In the genomic region with DNA sequence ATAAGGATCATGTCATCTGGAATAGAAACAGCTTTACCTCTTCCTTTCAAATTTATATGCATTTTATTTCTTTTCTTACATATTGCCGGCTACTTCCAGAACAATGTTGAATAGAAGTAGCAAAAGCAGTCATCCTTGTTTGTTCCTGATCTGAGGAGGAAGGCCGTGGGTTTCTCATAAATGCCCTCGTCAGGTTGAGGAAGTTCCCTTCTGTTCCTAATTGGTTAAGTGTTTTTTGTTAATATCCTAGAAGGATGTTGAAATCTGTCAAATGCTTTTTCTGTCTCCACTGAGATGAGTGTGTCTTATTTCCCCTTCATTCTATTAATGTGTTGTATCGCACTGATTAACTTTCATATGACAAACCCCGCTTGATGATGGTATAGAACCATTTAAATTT, we compare ENCODE assay signal across 31 cellular contexts. TPM values are rescaled to one million over a fixed set of nuclear protein-coding genes. Genes with fewer than 3 reads are reported as not detected.
"Had no signal": no experiment of that assay in that cellular context is flagged by ENCODE, and none has a peak within 500 bp of the region (broad histone marks: within the 10 kb centered on the region; RNA-seq: fewer than 3 reads in every experiment).

No MANE protein-coding gene starts in this region.

- H3K27me3 ChIP-seq: breast epithelium, colonic mucosa, MG63 had no signal

- H3K4me3 Mint-ChIP-seq: activated B cell treated with CpG ODN at 0.5 μM for 24 hours; activated CD4-positive, alpha-beta T cell treated with anti-CD3 and anti-CD28 coated beads, Interleukin-2, amount 10 ng/mL, durations not matched to agents 24 days and 14 days; activated CD8-positive, alpha-beta memory T cell treated with anti-CD3 and anti-CD28 coated beads, Interleukin-2, amount 10 ng/mL, durations not matched to agents 7 days and 5 days; activated naive CD4-positive, alpha-beta T cell treated with anti-CD3 and anti-CD28 coated beads, Interleukin-2, amount 50 U/mL, for 24 hours; activated T-cell treated with anti-CD3 and anti-CD28 coated beads, Interleukin-2, amount 50 U/mL, for 24 hours; activated T-helper 1 cell treated with anti-CD3 and anti-CD28 coated beads, Interleukin-12 subunit alpha, Interleukin-12 subunit beta, Interleukin-2, Interleukin-4 antibody, amounts not matched to agents 30 ng/mL and 10 ng/mL and 1 ng/mL, durations not matched to agents 14 hours and 24 hours and 36 hours; T-helper 1 cell treated with Interleukin-12 subunit alpha and Interleukin-12 subunit beta and Interleukin-4 antibody, amounts not matched to agents 30 μg/mL and 1 μg/mL, for 36 hours had no signal

- DNase-seq: activated B cell treated with CpG ODN at 0.5 μM for 24 hours; activated CD4-positive, alpha-beta T cell treated with anti-CD3 and anti-CD28 coated beads for 1 hour; activated CD4-positive, alpha-beta T cell treated with anti-CD3 and anti-CD28 coated beads, Interleukin-2, amount 10 ng/mL, durations not matched to agents 24 days and 14 days; activated CD4-positive, alpha-beta T cell treated with anti-CD3 and anti-CD28 coated beads, Interleukin-2, amount 50 U/mL, for 48 hours; activated CD8-positive, alpha-beta memory T cell treated with anti-CD3 and anti-CD28 coated beads, Interleukin-2, amount 10 ng/mL, durations not matched to agents 7 days and 5 days; activated effector memory CD4-positive, alpha-beta T cell treated with Interleukin-2 at 50 U/mL for 16 hours; activated naive CD4-positive, alpha-beta T cell; activated T-cell treated with anti-CD3 and anti-CD28 coated beads, Interleukin-2, amount 50 U/mL, for 24 hours; caudate nucleus; colonic mucosa; MG63; NCI-H1092 treated with DMSO at 0.1 percent for 48 hours; NCI-H1417 treated with DMSO at 0.1 percent for 48 hours; NCI-H1694; NCI-H2029; NCI-H2107; NCI-H2171 treated with DMSO at 0.1 percent for 48 hours; NCI-H226; NCI-H510A; NCI-H69; NK-92 treated with Interleukin-12 subunit alpha and Interleukin-12 subunit beta, amount 100 ng/mL, for 24 hours; PC-3; SHP77 treated with DMSO at 0.1 percent for 48 hours; T-helper 9 cell had no signal

- H3K27me3 Mint-ChIP-seq: activated naive CD4-positive, alpha-beta T cell treated with anti-CD3 and anti-CD28 coated beads, Interleukin-2, amount 50 U/mL, for 24 hours; activated T-cell treated with anti-CD3 and anti-CD28 coated beads, Interleukin-2, amount 50 U/mL, for 24 hours had no signal

- ATAC-seq: activated CD8-positive, alpha-beta memory T cell treated with anti-CD3 and anti-CD28 coated beads, Interleukin-2, amount 10 ng/mL, durations not matched to agents 7 days and 5 days; PC-3 had no signal

- H3K4me1 ChIP-seq: breast epithelium, colonic mucosa had no signal

- H3K36me3 Mint-ChIP-seq: activated naive CD4-positive, alpha-beta T cell treated with anti-CD3 and anti-CD28 coated beads, Interleukin-2, amount 50 U/mL, for 24 hours had no signal

- H3K9me3 Mint-ChIP-seq: activated naive CD4-positive, alpha-beta T cell treated with anti-CD3 and anti-CD28 coated beads, Interleukin-2, amount 50 U/mL, for 24 hours had no signal

- H3K27ac ChIP-seq: breast epithelium, colonic mucosa, SK-N-MC had no signal

- H3K4me1 Mint-ChIP-seq: activated B cell treated with CpG ODN at 0.5 μM for 24 hours; activated CD8-positive, alpha-beta memory T cell treated with anti-CD3 and anti-CD28 coated beads, Interleukin-2, amount 10 ng/mL, durations not matched to agents 7 days and 5 days; activated naive CD4-positive, alpha-beta T cell treated with anti-CD3 and anti-CD28 coated beads, Interleukin-2, amount 50 U/mL, for 24 hours had no signal

- H3K4me3 ChIP-seq: breast epithelium, colonic mucosa, MG63, SK-N-MC had no signal

- H3K36me3 ChIP-seq: breast epithelium, colonic mucosa, MG63 had no signal

- H3K27ac Mint-ChIP-seq: activated B cell treated with CpG ODN at 0.5 μM for 24 hours; activated CD4-positive, alpha-beta T cell treated with anti-CD3 and anti-CD28 coated beads, Interleukin-2, amount 10 ng/mL, durations not matched to agents 24 days and 14 days; activated CD8-positive, alpha-beta memory T cell treated with anti-CD3 and anti-CD28 coated beads, Interleukin-2, amount 10 ng/mL, durations not matched to agents 7 days and 5 days; activated naive CD4-positive, alpha-beta T cell treated with anti-CD3 and anti-CD28 coated beads, Interleukin-2, amount 50 U/mL, for 24 hours; activated T-cell treated with anti-CD3 and anti-CD28 coated beads, Interleukin-2, amount 50 U/mL, for 24 hours; activated T-helper 1 cell treated with anti-CD3 and anti-CD28 coated beads, Interleukin-12 subunit alpha, Interleukin-12 subunit beta, Interleukin-2, Interleukin-4 antibody, amounts not matched to agents 30 ng/mL and 10 ng/mL and 1 ng/mL, durations not matched to agents 14 hours and 24 hours and 36 hours; T-helper 1 cell treated with Interleukin-12 subunit alpha and Interleukin-12 subunit beta and Interleukin-4 antibody, amounts not matched to agents 30 μg/mL and 1 μg/mL, for 36 hours had no signal

- H3K9me3 ChIP-seq: breast epithelium, colonic mucosa, MG63 had no signal

RNA-seq across cellular contexts. Expression of gene TTLL10, which starts 15.4 kb away (rescaled TPM):
- total RNA-seq: activated CD4-positive, alpha-beta T cell treated with anti-CD3 and anti-CD28 coated beads, Interleukin-2, amount 10 ng/mL, durations not matched to agents 24 days and 14 days; activated CD8-positive, alpha-beta memory T cell treated with anti-CD3 and anti-CD28 coated beads, Interleukin-2, amount 10 ng/mL, durations not matched to agents 7 days and 5 days had no signal
- polyA plus RNA-seq: aorta had no signal

RNA-seq across cellular contexts. Expression of gene TNFRSF18, which starts 17.3 kb away (rescaled TPM):
- total RNA-seq: cerebellum had no signal

RNA-seq across cellular contexts. Expression of gene TNFRSF4, which starts 24.9 kb away (rescaled TPM):
- total RNA-seq: cerebellum had no signal
